Comparison of ENCODE assay signal across 15 cellular contexts in the genomic region with DNA sequence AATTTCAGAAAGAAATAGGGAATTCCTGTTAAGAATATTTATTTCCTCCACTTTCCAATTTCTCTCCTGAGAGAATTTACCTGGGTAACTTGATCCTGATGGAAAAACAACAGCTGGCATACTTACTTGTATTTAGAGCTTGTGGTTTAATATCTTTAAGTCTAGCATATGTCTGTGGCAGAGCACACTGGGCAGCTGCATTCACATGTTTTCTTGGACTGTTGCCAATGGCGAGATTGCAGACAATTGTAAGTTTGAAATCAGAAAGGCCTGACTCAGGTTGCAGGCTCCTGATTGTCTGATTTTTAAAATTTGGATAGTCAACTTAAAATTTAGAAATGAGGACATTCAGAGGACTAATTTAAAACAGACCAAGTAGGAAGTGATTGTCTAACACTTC.
A peak's percentile ranks its signal among the peaks of the same experiment; 100 is the strongest.
DNase-seq lines count a peak whose midpoint lies in the region; ATAC-seq, FAIRE-seq and TF ChIP-seq lines count a peak whose summit lies in the region.
"Had no signal": no experiment of that assay in that cellular context is flagged by ENCODE, and none has a peak within 500 bp of the region (broad histone marks: within the 10 kb centered on the region; RNA-seq: fewer than 3 reads in every experiment).

No MANE protein-coding gene starts in this region.

- 20% methylated on average over 1 of the region's 1 CpG for WGBS in SK-N-SH (ENCODE audit: low lambda C conversion rate)
- WGBS in K562 (ENCODE audit: insufficient coverage, low coverage, missing lambda C conversion rate), result 0% methylated on average over 1 of the region's 1 CpG

- no peaks in the 10 kb centered on the region for H3F3A ChIP-seq in SK-N-SH (replicated peaks; ENCODE audit: insufficient read depth)

- TF ChIP-seq RAD21 in SK-N-SH (IDR thresholded peaks at IDR 0.05; ENCODE audit: low read length) (no peak), K562 (CRISPR knock-in tag; conservative IDR thresholded peaks at IDR 0.05 in 1 of 2, IDR thresholded peaks at IDR 0.05 in 1 of 2) (no peak)

- DNase-seq in SK-N-SH (peak; percentile 3), NCI-H345 (lab: John Stamatoyannopoulos, UW) (peak; percentile 65), K562 (ENCODE audit: extremely low read depth in 1 of 4, low spot score in 3 of 4) (no peak), substantia nigra (lab: John Stamatoyannopoulos, UW) (peak in 1 of 49 donors; percentile 66), AG08396 (ENCODE audit: low spot score) (no peak)
- DNase-seq: activated CD4-positive, alpha-beta T cell treated with anti-CD3 and anti-CD28 coated beads, Interleukin-2, amount 50 U/mL, for 1 hour; DND-41; esophagus squamous epithelium; immature natural killer cell; retina; tibial artery had no signal

- no peaks in the 10 kb centered on the region for H3K9me2 ChIP-seq in SK-N-SH

- BruUV-seq in K562 (replicated peaks; lab: Mats Ljungman, UMichigan), result no TSS peak

- H3K79me2 ChIP-seq in SK-N-SH (ENCODE audit: insufficient read depth), result no peaks in the 10 kb centered on the region
- H3K79me2 ChIP-seq in K562 (ENCODE audit: control insufficient read depth, insufficient read depth, low read length), result no peaks in the 10 kb centered on the region

- H3K36me3 ChIP-seq in SK-N-SH (replicated peaks in 1 of 2; ENCODE audit: control insufficient read depth in 1 of 2, insufficient read depth in 2 of 2, low read length in 1 of 2) (no peaks in the 10 kb centered on the region), K562 (ENCODE audit: control insufficient read depth, insufficient read depth, low read length) (no peaks in the 10 kb centered on the region)
- H3K36me3 ChIP-seq: esophagus squamous epithelium, tibial artery had no signal

- no peaks in the 10 kb centered on the region for H3K9me1 ChIP-seq in K562 (ENCODE audit: control insufficient read depth, insufficient read depth, low read length)

- H3K4me3 ChIP-seq in SK-N-SH (ENCODE audit: low read depth in 2 of 2, low read length in 1 of 2) (no peak overlapping the region), K562 (no peak overlapping the region)
- H3K4me3 ChIP-seq: esophagus squamous epithelium, tibial artery had no signal

- H3K9me3 ChIP-seq in SK-N-SH (no peaks in the 10 kb centered on the region), K562 (replicated peaks; ENCODE audit: control insufficient read depth, insufficient read depth, low read depth, low read length) (no peaks in the 10 kb centered on the region)
- H3K9me3 ChIP-seq: esophagus squamous epithelium, tibial artery had no signal

- H2AFZ ChIP-seq in SK-N-SH (ENCODE audit: low read depth) (no peak overlapping the region), K562 (ENCODE audit: low read depth, low read length) (no peak overlapping the region)

- H3K27me3 ChIP-seq in SK-N-SH (ENCODE audit: insufficient read depth) (peaks cover 4% of the 10 kb centered on the region; the same call in 1 of the 2 replicates), K562 (ENCODE audit: control insufficient read depth in 2 of 2, insufficient read depth in 2 of 2, low read length in 2 of 2) (peaks cover 2 to 4% of the 10 kb centered on the region in 2 experiments; a peak in 2 of 5 replicates)
- H3K27me3 ChIP-seq: tibial artery had no signal

- ATAC-seq in SK-N-SH treated with all-trans-retinoic acid at 6 μM for 48 hours (no peak), K562 (no peak), HG02588 (IDR thresholded peaks at IDR 0.05; ENCODE audit: unreplicated experiment) (no peak), GM18519 (IDR thresholded peaks at IDR 0.05; ENCODE audit: low FRiP score, unreplicated experiment) (no peak)

- CTCF ChIA-PET in SK-N-SH (lab: Yijun Ruan, JAX), result interaction anchor here (0.9 to 2.3 kb wide), 2 partner anchors 12 to 507 kb away, joined by 3 to 6 read pairs; no protein-coding TSS in a partner anchor
- CTCF ChIA-PET in K562 (lab: Yijun Ruan, JAX; ENCODE audit: low intra/inter-chr PET ratio), result no interaction called here

- TF ChIP-seq EP300 in SK-N-SH (IDR thresholded peaks at IDR 0.05; ENCODE audit: borderline replicate concordance in 1 of 2, low read depth in 1 of 2, low read length in 1 of 2), result no peak
- TF ChIP-seq EP300 in K562 (IDR thresholded peaks at IDR 0.05; ENCODE audit: low read length), result no peak

- in situ Hi-C loops in K562 (cut with MboI), result no loop called here

- TF ChIP-seq POLR2A in K562 (conservative IDR thresholded peaks at IDR 0.05), result no peak

- H3K4me2 ChIP-seq in SK-N-SH (no peak overlapping the region), K562 (ENCODE audit: insufficient read depth, low read length) (no peak overlapping the region)

- no peak for TF ChIP-seq CTCF in SK-N-SH (IDR thresholded peaks at IDR 0.05)
- TF ChIP-seq CTCF in K562 (IDR thresholded peaks at IDR 0.05 in 2 of 3, conservative IDR thresholded peaks at IDR 0.05 in 1 of 3; ENCODE audit: insufficient read depth in 2 of 3, low read depth in 1 of 3, low read length in 3 of 3), result no peak

- no peaks in the 10 kb centered on the region for H4K20me1 ChIP-seq in SK-N-SH (ENCODE audit: insufficient read depth)
- H4K20me1 ChIP-seq in K562 (replicated peaks; ENCODE audit: control insufficient read depth, insufficient read depth, low read length), result no peaks in the 10 kb centered on the region

- H3K27ac ChIP-seq in SK-N-SH (ENCODE audit: low read depth in 2 of 2, low read length in 1 of 2) (no peak overlapping the region), K562 (ENCODE audit: extremely low read depth, low read depth, low read length) (no peak overlapping the region), substantia nigra (ENCODE audit: low read depth, low read length, poor library complexity, severe bottlenecking) (peak overlapping the region; percentile 28)
- H3K27ac ChIP-seq: esophagus squamous epithelium, tibial artery had no signal

- no peak overlapping the region for H3K9ac ChIP-seq in SK-N-SH
- no peak overlapping the region for H3K9ac ChIP-seq in K562 (ENCODE audit: insufficient read depth in 1 of 2, low read depth in 2 of 2, low read length in 2 of 2)

- intact Hi-C loops in K562 (cut with micrococcal nuclease), result no loop called here

- POLR2A ChIA-PET in SK-N-SH (lab: Yijun Ruan, JAX) (no interaction called here), K562 (lab: Yijun Ruan, JAX) (no interaction called here)

- H3K4me1 ChIP-seq in SK-N-SH (ENCODE audit: control insufficient read depth in 1 of 2, insufficient read depth in 2 of 2, low read depth in 1 of 2, low read length in 1 of 2) (no peaks in the 10 kb centered on the region; a peak in 2 of 4 replicates), K562 (replicated peaks in 1 of 2; ENCODE audit: control insufficient read depth in 2 of 2, insufficient read depth in 2 of 2, low read length in 2 of 2) (no peaks in the 10 kb centered on the region)
- H3K4me1 ChIP-seq: esophagus squamous epithelium, tibial artery had no signal

- no peak for FAIRE-seq in K562 (lab: Jason Lieb, UNC)
- FAIRE-seq: A204.1 had no signal

TF ChIP-seq in SK-N-SH, 30 proteins besides CTCF, POLR2A, EP300 and RAD21 (continues in another document):
- TF ChIP-seq RFX5 (IDR thresholded peaks at IDR 0.05; ENCODE audit: low read length) (no peak), USF1 (IDR thresholded peaks at IDR 0.05; ENCODE audit: borderline replicate concordance, low read depth) (no peak), CHD2 (IDR thresholded peaks at IDR 0.05; ENCODE audit: low read length, partially characterized antibody) (no peak), FOXM1 (IDR thresholded peaks at IDR 0.05; ENCODE audit: low read depth) (no peak), EZH2phosphoT487 (IDR thresholded peaks at IDR 0.05; ENCODE audit: borderline replicate concordance, low read depth) (no peak), RXRA (IDR thresholded peaks at IDR 0.05; ENCODE audit: borderline replicate concordance, low read depth) (no peak), JUND (IDR thresholded peaks at IDR 0.05) (no peak)

TF ChIP-seq in SK-N-SH treated with all-trans-retinoic acid at 6 μM for 48 hours, 23 proteins besides CTCF, POLR2A, EP300 and RAD21 (continues in another document):
- no peak for TF ChIP-seq BACH2 (CRISPR knock-in tag; IDR thresholded peaks at IDR 0.05; ENCODE audit: borderline replicate concordance)
- TF ChIP-seq, protein P1, sequence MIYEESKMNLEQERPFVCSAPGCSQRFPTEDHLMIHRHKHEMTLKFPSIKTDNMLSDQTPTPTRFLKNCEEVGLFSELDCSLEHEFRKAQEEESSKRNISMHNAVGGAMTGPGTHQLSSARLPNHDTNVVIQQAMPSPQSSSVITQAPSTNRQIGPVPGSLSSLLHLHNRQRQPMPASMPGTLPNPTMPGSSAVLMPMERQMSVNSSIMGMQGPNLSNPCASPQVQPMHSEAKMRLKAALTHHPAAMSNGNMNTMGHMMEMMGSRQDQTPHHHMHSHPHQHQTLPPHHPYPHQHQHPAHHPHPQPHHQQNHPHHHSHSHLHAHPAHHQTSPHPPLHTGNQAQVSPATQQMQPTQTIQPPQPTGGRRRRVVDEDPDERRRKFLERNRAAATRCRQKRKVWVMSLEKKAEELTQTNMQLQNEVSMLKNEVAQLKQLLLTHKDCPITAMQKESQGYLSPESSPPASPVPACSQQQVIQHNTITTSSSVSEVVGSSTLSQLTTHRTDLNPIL (CRISPR knock-in tag; IDR thresholded peaks at IDR 0.05; ENCODE audit: low read depth), result no peak
- no peak for TF ChIP-seq ISL1 (CRISPR knock-in tag; IDR thresholded peaks at IDR 0.05)
- TF ChIP-seq TOX (CRISPR knock-in tag; IDR thresholded peaks at IDR 0.05; ENCODE audit: borderline replicate concordance), result no peak
- no peak for TF ChIP-seq ZFP30 (CRISPR knock-in tag; IDR thresholded peaks at IDR 0.05)
- no peak for TF ChIP-seq TCF4 (CRISPR knock-in tag; IDR thresholded peaks at IDR 0.05; ENCODE audit: borderline replicate concordance)
- no peak for TF ChIP-seq GLIS3 (CRISPR knock-in tag; IDR thresholded peaks at IDR 0.05)

TF ChIP-seq in K562, 482 proteins besides CTCF, POLR2A, EP300 and RAD21:
- TF ChIP-seq ZNF507 (tag; conservative IDR thresholded peaks at IDR 0.05) (no peak), NFIC (IDR thresholded peaks at IDR 0.05) (peak; percentile 49; the same call in 1 of the 2 replicates)

Comparison
In these comparisons a context has a peak if more than half of its experiments do, and no peak if none do; other contexts are left out.
1. DNase-seq: peak in SK-N-SH (single experiment) and NCI-H345 (single experiment); none in K562 (0 of 4) and AG08396 (single experiment).
2. Of the 27 proteins assayed by ChIP-seq in both K562 and SK-N-SH: peak only in K562: NFIC; only in SK-N-SH: none; in both: none; in neither: 26.